In genomic region chr16:67892375-67892774, GRCh38 we compare ENCODE assay signal across 8 cellular contexts. TPM values are rescaled to one million over a fixed set of nuclear protein-coding genes. Genes with fewer than 3 reads are reported as not detected.
DNase-seq lines count a peak whose midpoint lies in the region; ATAC-seq and TF ChIP-seq lines count a peak whose summit lies in the region.

No MANE protein-coding gene starts in this region.

- 60% methylated on average over 5 of the region's 5 CpGs for WGBS in SK-N-SH (ENCODE audit: low lambda C conversion rate)

- H3K36me3 ChIP-seq in SK-N-SH (replicated peaks in 1 of 2; ENCODE audit: control insufficient read depth in 1 of 2, insufficient read depth in 2 of 2, low read length in 1 of 2) = no peaks in the 10 kb centered on the region
- no peaks in the 10 kb centered on the region for H3K36me3 ChIP-seq in iPS-20b (ENCODE audit: insufficient read depth, low read depth, low read length)
- no peaks in the 10 kb centered on the region for H3K36me3 ChIP-seq in stomach smooth muscle (ENCODE audit: control insufficient read depth in 2 of 2, insufficient read depth in 2 of 2, low read length in 2 of 2)

- H3F3A ChIP-seq in SK-N-SH (replicated peaks; ENCODE audit: insufficient read depth) = no peaks in the 10 kb centered on the region

- no peak for TF ChIP-seq EP300 in SK-N-SH (IDR thresholded peaks at IDR 0.05; ENCODE audit: borderline replicate concordance in 1 of 2, low read depth in 1 of 2, low read length in 1 of 2)

- TF ChIP-seq RAD21 in SK-N-SH (IDR thresholded peaks at IDR 0.05; ENCODE audit: low read length) = no peak

- POLR2A ChIA-PET in SK-N-SH (lab: Yijun Ruan, JAX) = interaction anchor here (1.0 kb wide), 1 partner anchor 11 kb away, joined by 3 read pairs; no protein-coding TSS in a partner anchor

- H3K4me1 Mint-ChIP-seq in activated T-helper 17 cell treated with anti-CD3 and anti-CD28 coated beads, Interleukin-2, amount 50 U/mL, for 72 hours = peaks cover 22% of the 10 kb centered on the region

- no peaks in the 10 kb centered on the region for H3K9me2 ChIP-seq in SK-N-SH

- H3K9ac ChIP-seq in SK-N-SH (peak overlapping the region; percentile 63), iPS-20b (ENCODE audit: low read depth, low read length) (peak overlapping the region; percentile 74; the same call in 1 of the 2 replicates), stomach smooth muscle (ENCODE audit: low read length in 2 of 2) (peak overlapping the region; percentile 75 to 79)

- H3K9me3 Mint-ChIP-seq in activated T-helper 17 cell treated with anti-CD3 and anti-CD28 coated beads, Interleukin-2, amount 50 U/mL, for 72 hours = no peaks in the 10 kb centered on the region

- H4K20me1 ChIP-seq in SK-N-SH (ENCODE audit: insufficient read depth) = peaks cover 2% of the 10 kb centered on the region; the same call in 1 of the 2 replicates

- peak overlapping the region; percentile 46 to 70 for H3K4me3 ChIP-seq in SK-N-SH (ENCODE audit: low read depth in 2 of 2, low read length in 1 of 2)
- peak overlapping the region; percentile 70 for H3K4me3 ChIP-seq in iPS-20b (ENCODE audit: low read length)
- H3K4me3 ChIP-seq in stomach smooth muscle (ENCODE audit: low read length in 2 of 2) = peak overlapping the region; percentile 76 to 87

- H3K27ac ChIP-seq in SK-N-SH (ENCODE audit: low read depth in 2 of 2, low read length in 1 of 2) (peak overlapping the region; percentile 42 to 56; a peak in 3 of 4 replicates), iPS-20b (ENCODE audit: low read length) (no peak overlapping the region), stomach smooth muscle (ENCODE audit: low read length) (peak overlapping the region; percentile 55)

- H3K9me3 ChIP-seq in SK-N-SH (no peaks in the 10 kb centered on the region), iPS-20b (ENCODE audit: insufficient read depth, low read depth, low read length) (no peaks in the 10 kb centered on the region), stomach smooth muscle (ENCODE audit: control insufficient read depth in 2 of 2, low read length in 2 of 2) (no peaks in the 10 kb centered on the region)

- H3K4me3 Mint-ChIP-seq in activated T-helper 17 cell treated with anti-CD3 and anti-CD28 coated beads, Interleukin-2, amount 50 U/mL, for 72 hours = peak overlapping the region; percentile 95

- CTCF ChIA-PET in SK-N-SH (lab: Yijun Ruan, JAX) = interaction anchor here (0.9 to 22.4 kb wide), 6 partner anchors 9 to 76 kb away, joined by 3 to 564 read pairs (median 4); partner anchors contain the start of genes CTRL, LCAT, NUTF2 and PSMB10

- peaks cover 10 to 11% of the 10 kb centered on the region in 2 experiments; a peak in 2 of 4 replicates for H3K4me1 ChIP-seq in SK-N-SH (ENCODE audit: control insufficient read depth in 1 of 2, insufficient read depth in 2 of 2, low read depth in 1 of 2, low read length in 1 of 2)
- H3K4me1 ChIP-seq in iPS-20b (ENCODE audit: insufficient read depth, low read length) = peaks cover 8% of the 10 kb centered on the region; the same call in 1 of the 2 replicates
- peaks cover 29% of the 10 kb centered on the region for H3K4me1 ChIP-seq in stomach smooth muscle (ENCODE audit: control insufficient read depth, insufficient read depth, low read length)

- H2AFZ ChIP-seq in SK-N-SH (ENCODE audit: low read depth) = peak overlapping the region; percentile 81

- DNase-seq in SK-N-SH (no peak), DMS153 treated with DMSO at 0.1 percent for 48 hours (lab: John Stamatoyannopoulos, UW; ENCODE audit: unreplicated experiment) (no peak), medulla oblongata (ENCODE audit: extremely low spot score) (no peak), SK-N-DZ (ENCODE audit: low spot score) (no peak)

- H3K27me3 Mint-ChIP-seq in activated T-helper 17 cell treated with anti-CD3 and anti-CD28 coated beads, Interleukin-2, amount 50 U/mL, for 72 hours = no peaks in the 10 kb centered on the region

- peak overlapping the region; percentile 82 for H3K4me2 ChIP-seq in SK-N-SH

- H3K36me3 Mint-ChIP-seq in activated T-helper 17 cell treated with anti-CD3 and anti-CD28 coated beads, Interleukin-2, amount 50 U/mL, for 72 hours (ENCODE audit: low read depth) = no peaks in the 10 kb centered on the region

- H3K27me3 ChIP-seq in SK-N-SH (ENCODE audit: insufficient read depth) = no peaks in the 10 kb centered on the region
- H3K27me3 ChIP-seq in iPS-20b (ENCODE audit: insufficient read depth, low read length) = no peaks in the 10 kb centered on the region
- no peaks in the 10 kb centered on the region for H3K27me3 ChIP-seq in stomach smooth muscle (ENCODE audit: control insufficient read depth in 1 of 2, insufficient read depth in 2 of 2, low read length in 2 of 2)

- ATAC-seq in SK-N-SH treated with all-trans-retinoic acid at 6 μM for 48 hours = no peak
- ATAC-seq in activated T-helper 17 cell treated with anti-CD3 and anti-CD28 coated beads, Interleukin-2, amount 50 U/mL, for 72 hours (replicated peaks) = no peak

- H3K27ac Mint-ChIP-seq in activated T-helper 17 cell treated with anti-CD3 and anti-CD28 coated beads, Interleukin-2, amount 50 U/mL, for 72 hours = peak overlapping the region; percentile 94

- H3K79me2 ChIP-seq in SK-N-SH (ENCODE audit: insufficient read depth) = peaks cover 42% of the 10 kb centered on the region

- no peak for TF ChIP-seq CTCF in SK-N-SH (IDR thresholded peaks at IDR 0.05)

TF ChIP-seq in SK-N-SH, 30 proteins besides CTCF, POLR2A, EP300 and RAD21 (continues in another document):
- TF ChIP-seq RFX5 (IDR thresholded peaks at IDR 0.05; ENCODE audit: low read length) = no peak
- no peak for TF ChIP-seq NFIC (IDR thresholded peaks at IDR 0.05; ENCODE audit: borderline replicate concordance)
- TF ChIP-seq TEAD4 (IDR thresholded peaks at IDR 0.05; ENCODE audit: borderline replicate concordance, insufficient read depth) = no peak
- no peak for TF ChIP-seq MEF2A (IDR thresholded peaks at IDR 0.05; ENCODE audit: borderline replicate concordance, low read depth)
- TF ChIP-seq SMC3 (IDR thresholded peaks at IDR 0.05; ENCODE audit: low read depth, low read length) = no peak
- TF ChIP-seq GATA2 (CRISPR knock-in tag; IDR thresholded peaks at IDR 0.05) = no peak

TF ChIP-seq in SK-N-SH treated with all-trans-retinoic acid at 6 μM for 48 hours, 23 proteins besides CTCF, POLR2A, EP300 and RAD21 (continues in another document):
- TF ChIP-seq ZNF565 (CRISPR knock-in tag; conservative IDR thresholded peaks at IDR 0.05; ENCODE audit: low read depth) (no peak), ZFP30 (CRISPR knock-in tag; IDR thresholded peaks at IDR 0.05) (no peak), ARNTL (CRISPR knock-in tag; IDR thresholded peaks at IDR 0.05; ENCODE audit: borderline replicate concordance, low read depth) (no peak), ZNF8 (CRISPR knock-in tag; IDR thresholded peaks at IDR 0.05) (no peak), ZC3H10 (CRISPR knock-in tag; IDR thresholded peaks at IDR 0.05) (no peak)
- TF ChIP-seq, protein P1, sequence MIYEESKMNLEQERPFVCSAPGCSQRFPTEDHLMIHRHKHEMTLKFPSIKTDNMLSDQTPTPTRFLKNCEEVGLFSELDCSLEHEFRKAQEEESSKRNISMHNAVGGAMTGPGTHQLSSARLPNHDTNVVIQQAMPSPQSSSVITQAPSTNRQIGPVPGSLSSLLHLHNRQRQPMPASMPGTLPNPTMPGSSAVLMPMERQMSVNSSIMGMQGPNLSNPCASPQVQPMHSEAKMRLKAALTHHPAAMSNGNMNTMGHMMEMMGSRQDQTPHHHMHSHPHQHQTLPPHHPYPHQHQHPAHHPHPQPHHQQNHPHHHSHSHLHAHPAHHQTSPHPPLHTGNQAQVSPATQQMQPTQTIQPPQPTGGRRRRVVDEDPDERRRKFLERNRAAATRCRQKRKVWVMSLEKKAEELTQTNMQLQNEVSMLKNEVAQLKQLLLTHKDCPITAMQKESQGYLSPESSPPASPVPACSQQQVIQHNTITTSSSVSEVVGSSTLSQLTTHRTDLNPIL (CRISPR knock-in tag; IDR thresholded peaks at IDR 0.05; ENCODE audit: low read depth) = no peak

RNA-seq across cellular contexts. Expression of gene PSKH1, which starts 0.7 kb away (rescaled TPM):
- 30.1 and 31.4 TPM in 2 replicates for polyA plus RNA-seq in SK-N-SH (2012; rRNA removed)
- 13.6 and 21.7 TPM in 2 replicates for polyA plus RNA-seq in SK-N-SH (2012; cell fraction: cytosol; rRNA removed)
- polyA plus RNA-seq in SK-N-SH (2012; cell fraction: nucleus; rRNA removed) = 23.8 and 24.6 TPM in 2 replicates
- 10 to 100 TPM in 1 of 2 donors, 1 to 10 TPM in 1; 7.5 to 11.8 TPM for total RNA-seq in activated T-helper 17 cell treated with anti-CD3 and anti-CD28 coated beads, Interleukin-2, amount 50 U/mL, for 72 hours
- polyA plus RNA-seq in SK-N-DZ (2014; cell fraction: cytosol; rRNA removed) = 13.4 and 16.3 TPM in 2 replicates
- polyA plus RNA-seq in SK-N-DZ (2014; cell fraction: nucleus; rRNA removed) = 8.7 and 13.4 TPM in 2 replicates

RNA-seq across cellular contexts. Expression of gene NRN1L, which starts 7.7 kb away (rescaled TPM):
- 0.41 and 0.45 TPM in 2 replicates for polyA plus RNA-seq in SK-N-SH (2012; rRNA removed)
- 0.17 TPM in 1 of 2 replicates, not detected in the other for polyA plus RNA-seq in SK-N-SH (2012; cell fraction: cytosol; rRNA removed)
- polyA plus RNA-seq in SK-N-SH (2012; cell fraction: nucleus; rRNA removed) = 2.1 and 2.6 TPM in 2 replicates
- 1 to 10 TPM in 1 of 2 donors, not detected in 1; 1.2 TPM for total RNA-seq in activated T-helper 17 cell treated with anti-CD3 and anti-CD28 coated beads, Interleukin-2, amount 50 U/mL, for 72 hours
- 0.78 TPM in 1 of 2 replicates, not detected in the other for polyA plus RNA-seq in SK-N-DZ (2014; cell fraction: cytosol; rRNA removed)
- polyA plus RNA-seq in SK-N-DZ (2014; cell fraction: nucleus; rRNA removed) = 0.77 and 3.5 TPM in 2 replicates

RNA-seq across cellular contexts. Expression of gene EDC4, which starts 19.5 kb away (rescaled TPM):
- 38.0 and 45.1 TPM in 2 replicates for polyA plus RNA-seq in SK-N-SH (2012; rRNA removed)
- 15.1 and 23.7 TPM in 2 replicates for polyA plus RNA-seq in SK-N-SH (2012; cell fraction: cytosol; rRNA removed)
- polyA plus RNA-seq in SK-N-SH (2012; cell fraction: nucleus; rRNA removed) = 221 and 269 TPM in 2 replicates
- total RNA-seq in activated T-helper 17 cell treated with anti-CD3 and anti-CD28 coated beads, Interleukin-2, amount 50 U/mL, for 72 hours = 100 to 1,000 TPM; 101 to 137 TPM
- polyA plus RNA-seq in SK-N-DZ (2014; cell fraction: cytosol; rRNA removed) = 55.2 and 62.8 TPM in 2 replicates
- 204 and 255 TPM in 2 replicates for polyA plus RNA-seq in SK-N-DZ (2014; cell fraction: nucleus; rRNA removed)

RNA-seq across cellular contexts. Expression of gene CTRL, which starts 39.3 kb away (rescaled TPM):
- polyA plus RNA-seq in SK-N-SH (2012; rRNA removed) = 1.3 and 1.9 TPM in 2 replicates
- polyA plus RNA-seq in SK-N-SH (2012; cell fraction: cytosol; rRNA removed) = 0.40 and 0.64 TPM in 2 replicates
- 7.1 and 10.0 TPM in 2 replicates for polyA plus RNA-seq in SK-N-SH (2012; cell fraction: nucleus; rRNA removed)
- total RNA-seq in activated T-helper 17 cell treated with anti-CD3 and anti-CD28 coated beads, Interleukin-2, amount 50 U/mL, for 72 hours = 1 to 10 TPM; 4.0 to 6.1 TPM
- polyA plus RNA-seq in SK-N-DZ (2014; cell fraction: cytosol; rRNA removed) = 6.0 and 7.0 TPM in 2 replicates
- 8.8 and 14.6 TPM in 2 replicates for polyA plus RNA-seq in SK-N-DZ (2014; cell fraction: nucleus; rRNA removed)

RNA-seq across cellular contexts. Expression of gene PSMB10, which starts 44.3 kb away (rescaled TPM):
- polyA plus RNA-seq in SK-N-SH (2012; rRNA removed) = 52.7 and 57.8 TPM in 2 replicates
- 28.1 and 38.0 TPM in 2 replicates for polyA plus RNA-seq in SK-N-SH (2012; cell fraction: cytosol; rRNA removed)
- polyA plus RNA-seq in SK-N-SH (2012; cell fraction: nucleus; rRNA removed) = 24.1 and 38.0 TPM in 2 replicates
- 100 to 1,000 TPM; 201 to 217 TPM for total RNA-seq in activated T-helper 17 cell treated with anti-CD3 and anti-CD28 coated beads, Interleukin-2, amount 50 U/mL, for 72 hours
- 21.6 and 38.5 TPM in 2 replicates for polyA plus RNA-seq in SK-N-DZ (2014; cell fraction: cytosol; rRNA removed)
- polyA plus RNA-seq in SK-N-DZ (2014; cell fraction: nucleus; rRNA removed) = 35.0 and 44.6 TPM in 2 replicates
